ENCODE assay signal across 8 cellular contexts in the genomic region with DNA sequence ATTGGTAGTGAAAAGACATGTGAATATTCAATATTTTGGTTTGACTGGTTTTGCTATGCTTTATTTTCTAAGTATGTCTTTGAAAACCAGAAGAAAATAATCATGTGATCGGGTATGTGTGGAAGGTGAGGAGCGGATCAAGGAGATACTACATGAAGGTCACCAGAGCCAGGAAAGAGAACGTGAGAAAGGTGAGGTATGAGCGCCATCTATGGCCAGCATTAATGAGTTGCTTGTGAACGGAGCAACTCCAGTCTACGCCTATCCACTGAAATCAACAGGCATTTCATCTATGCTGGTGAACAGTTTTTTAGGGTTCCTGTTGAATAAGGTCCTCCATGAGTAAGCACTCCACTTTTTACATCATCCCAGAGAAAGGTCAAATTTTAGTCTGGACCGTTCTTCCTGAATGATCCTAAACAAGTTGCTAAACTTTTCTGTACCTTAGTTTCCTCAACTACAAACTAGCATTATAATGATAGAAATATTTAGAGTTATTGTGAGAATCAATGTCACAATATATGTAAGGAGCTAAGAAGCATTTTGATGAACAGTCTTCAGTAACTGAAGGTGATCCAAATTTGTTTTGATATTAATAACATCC.
DNase-seq lines count a peak whose midpoint lies in the region; ATAC-seq and TF ChIP-seq lines count a peak whose summit lies in the region.

No MANE protein-coding gene starts in this region.

- no peaks in the 10 kb centered on the region for H3K79me1 ChIP-seq in trophoblast cell (ENCODE audit: low read length)

- H3K18ac ChIP-seq in trophoblast cell (ENCODE audit: low read length), result no peak overlapping the region

- no peaks in the 10 kb centered on the region for H3K27me3 ChIP-seq in trophoblast cell (ENCODE audit: insufficient read depth, low read length)

- intact Hi-C loops in left colon (cut with DNase I, micrococcal nuclease), result no loop called here

- H3K14ac ChIP-seq in trophoblast cell (ENCODE audit: low read length), result no peak overlapping the region

- no peak overlapping the region for H3K4me3 ChIP-seq in trophoblast cell (ENCODE audit: low read depth, low read length)

- H4K91ac ChIP-seq in trophoblast cell (ENCODE audit: low read depth, low read length), result no peak overlapping the region

- peak; percentile 88 for ATAC-seq in GM21825 (IDR thresholded peaks at IDR 0.05; ENCODE audit: unreplicated experiment)
- ATAC-seq in left colon, result no peak

- no peaks in the 10 kb centered on the region for H3K79me2 ChIP-seq in trophoblast cell (ENCODE audit: control insufficient read depth, insufficient read depth, low read length, poor library complexity)

- CTCF ChIA-PET in GM10248 (lab: Yijun Ruan, JAX), result interaction anchor here (0.7 to 0.8 kb wide), 4 partner anchors 9 to 20 kb away, joined by 3 read pairs; no protein-coding TSS in a partner anchor

- no peak overlapping the region for H3K4ac ChIP-seq in trophoblast cell (ENCODE audit: low read depth, low read length)

- no peak overlapping the region for H2BK120ac ChIP-seq in trophoblast cell (ENCODE audit: insufficient read depth, low read length, poor library complexity)

- DNase-seq in GM10248 (ENCODE audit: extremely low spot score) (peak; percentile 13), RKO (ENCODE audit: low spot score) (peak; percentile 87), fibroblast of gingiva (ENCODE audit: low read depth) (peak; percentile 45), trophoblast cell (peak; percentile 21 to 61), left colon (no peak)
- no peak for DNase-seq in activated T-cell treated with anti-CD3 and anti-CD28 coated beads, Interleukin-2, amount 50 U/mL, for 48 hours

- H2BK12ac ChIP-seq in trophoblast cell (ENCODE audit: low read length), result no peak overlapping the region

- no peak overlapping the region for H2BK5ac ChIP-seq in trophoblast cell (ENCODE audit: low read depth, low read length, poor library complexity)

- no peak overlapping the region for H3K4me2 ChIP-seq in trophoblast cell (ENCODE audit: low read length)

- H3K9me3 ChIP-seq in trophoblast cell (ENCODE audit: insufficient read depth, low read depth, low read length), result no peaks in the 10 kb centered on the region

- no peaks in the 10 kb centered on the region for H3K36me3 ChIP-seq in trophoblast cell (ENCODE audit: control insufficient read depth in 1 of 2, insufficient read depth in 2 of 2, low read length in 2 of 2)

- no peak overlapping the region for H4K12ac ChIP-seq in trophoblast cell (ENCODE audit: low read depth, low read length)

- no peak overlapping the region for H3K23ac ChIP-seq in trophoblast cell (ENCODE audit: low read length)

- H3K4me1 ChIP-seq in trophoblast cell (ENCODE audit: control insufficient read depth in 1 of 2, insufficient read depth in 2 of 2, low read length in 2 of 2), result no peaks in the 10 kb centered on the region

- no peak overlapping the region for H4K8ac ChIP-seq in trophoblast cell (ENCODE audit: low read depth, low read length)

- POLR2A ChIA-PET in GM10248 (lab: Yijun Ruan, JAX), result no interaction called here

- TF ChIP-seq CTCF in GM10248 (IDR thresholded peaks at IDR 0.05; ENCODE audit: control extremely low read depth, extremely low read depth, low read depth, missing control alignments), result peak; percentile 64
- peak; percentile 78 for TF ChIP-seq CTCF in LNCAP (IDR thresholded peaks at IDR 0.05)

- H2AFZ ChIP-seq in trophoblast cell (ENCODE audit: insufficient read depth, low read length, poor library complexity), result no peak overlapping the region

- H3K27ac ChIP-seq in trophoblast cell (ENCODE audit: low read depth, low read length), result no peak overlapping the region

- H2AK5ac ChIP-seq in trophoblast cell (ENCODE audit: low read length), result no peak overlapping the region

- no peak overlapping the region for H3K9ac ChIP-seq in trophoblast cell (ENCODE audit: low read length)

- WGBS in trophoblast cell (ENCODE audit: extremely low coverage, insufficient coverage, insufficient read length), result no CpG with 5 or more reads among the region's 7 CpGs

Comparison
In these comparisons a context has a peak if more than half of its experiments do, and no peak if none do; other contexts are left out.
1. DNase-seq: peak in GM10248 (single experiment), RKO (single experiment), fibroblast of gingiva (single experiment) and trophoblast cell (2 of 2); none in activated T-cell treated with anti-CD3 and anti-CD28 coated beads, Interleukin-2, amount 50 U/mL, for 48 hours (0 of 2) and left colon (0 of 2).